ENCODE assay signal across 9 cellular contexts in the genomic region with DNA sequence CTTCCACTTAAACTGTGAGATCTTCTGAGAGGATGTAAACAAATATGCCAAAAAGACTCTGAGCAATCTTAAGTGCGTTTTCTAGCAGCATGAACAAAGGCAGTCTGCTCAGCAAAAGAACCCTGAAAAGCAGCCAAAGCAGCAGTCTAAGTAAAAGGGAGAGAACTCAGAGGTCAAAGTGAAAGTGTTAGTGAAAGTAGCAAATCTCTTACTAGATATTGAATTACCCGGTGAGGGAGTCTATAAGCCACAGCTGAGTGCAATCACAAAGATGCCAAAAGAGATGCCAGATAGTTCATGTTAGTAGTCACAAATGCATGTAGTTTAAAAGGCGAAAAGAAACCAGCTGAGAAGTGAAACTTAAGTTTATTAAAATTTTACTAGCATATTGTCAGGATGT. TPM values are rescaled to one million over a fixed set of nuclear protein-coding genes. Genes with fewer than 3 reads are reported as not detected.
DNase-seq lines count a peak whose midpoint lies in the region; ATAC-seq and TF ChIP-seq lines count a peak whose summit lies in the region.
"Had no signal": no experiment of that assay in that cellular context is flagged by ENCODE, and none has a peak within 500 bp of the region (broad histone marks: within the 10 kb centered on the region; RNA-seq: fewer than 3 reads in every experiment).

No MANE protein-coding gene starts in this region.

- peak overlapping the region in 3 of 6 donors; percentile 49 to 71 (median 60) for H3K27ac Mint-ChIP-seq in immature natural killer cell
- H3K27ac Mint-ChIP-seq: dendritic cell treated with granulocyte-macrophage colony-stimulating factor and Interleukin-4, amounts not matched to agents 40 ng/mL and 50 ng/mL, for 4 days had no signal

- peaks cover 0 to 3% (median 0%) of the 10 kb centered on the region in 3 donors for H3K36me3 Mint-ChIP-seq in immature natural killer cell

- H3K9me3 Mint-ChIP-seq in immature natural killer cell = no peaks in the 10 kb centered on the region
- H3K9me3 Mint-ChIP-seq: dendritic cell treated with granulocyte-macrophage colony-stimulating factor and Interleukin-4, amounts not matched to agents 40 ng/mL and 50 ng/mL, for 4 days had no signal

- no peak overlapping the region for H3K4me3 Mint-ChIP-seq in immature natural killer cell
- H3K4me3 Mint-ChIP-seq: dendritic cell treated with granulocyte-macrophage colony-stimulating factor and Interleukin-4, amounts not matched to agents 40 ng/mL and 50 ng/mL, for 4 days had no signal

- DNase-seq in HT1080 (ENCODE audit: low read depth) (peak; percentile 40), immature natural killer cell (peak; percentile 9 to 24 (median 18)), Kasumi-1 (lab: John Stamatoyannopoulos, UW) (no peak), NCI-H146 treated with DMSO at 0.1 percent for 48 hours (lab: John Stamatoyannopoulos, UW; ENCODE audit: unreplicated experiment) (no peak), LoVo (ENCODE audit: low spot score) (no peak), C1 segment of cervical spinal cord (lab: John Stamatoyannopoulos, UW) (no peak)

- H3K4me1 Mint-ChIP-seq in immature natural killer cell = peaks cover 3 to 10% of the 10 kb centered on the region in 2 donors

- H3K27me3 Mint-ChIP-seq in immature natural killer cell (ENCODE audit: low read depth in 3 of 3) = peaks cover 0 to 2% (median 2%) of the 10 kb centered on the region in 3 donors
- H3K27me3 Mint-ChIP-seq: dendritic cell treated with granulocyte-macrophage colony-stimulating factor and Interleukin-4, amounts not matched to agents 40 ng/mL and 50 ng/mL, for 4 days had no signal

- ATAC-seq in GM18505 (IDR thresholded peaks at IDR 0.05; ENCODE audit: unreplicated experiment) (peak; percentile 99), GM21528 (IDR thresholded peaks at IDR 0.05; ENCODE audit: low FRiP score, unreplicated experiment) (peak; percentile 99)

- TF ChIP-seq POLR2A in GM18505 (IDR thresholded peaks at IDR 0.05; ENCODE audit: borderline replicate concordance, extremely low read depth, insufficient read depth, insufficient read length) = no peak

RNA-seq across cellular contexts. Expression of gene GNRHR, which starts 7.9 kb away (rescaled TPM):
- total RNA-seq in HT1080 (2014; rRNA removed; shearing (Covaris generic)) = not detected in 2 replicates
- polyA plus RNA-seq in HT1080 (2015; cell fraction: cytosol; rRNA removed) = not detected in 2 replicates
- polyA plus RNA-seq in HT1080 (2015; cell fraction: nucleus; rRNA removed) = not detected in 2 replicates
- polyA plus RNA-seq in immature natural killer cell = not detected

Comparison
In these comparisons a context has a peak if more than half of its experiments do, and no peak if none do; other contexts are left out.
1. DNase-seq: peak in HT1080 (single experiment) and immature natural killer cell (3 of 3); none in Kasumi-1 (0 of 2), NCI-H146 treated with DMSO at 0.1 percent for 48 hours (single experiment), LoVo (single experiment) and C1 segment of cervical spinal cord (0 of 14).